ENCODE assay signal across 1 cellular context in genomic region chr20:31835554-31835953, GRCh38.
TF ChIP-seq lines count a peak whose summit lies in the region.

No MANE protein-coding gene starts in this region.

TF ChIP-seq in GM12891, 5 proteins besides CTCF, POLR2A, EP300 and RAD21:
- no peak for TF ChIP-seq PAX5 (IDR thresholded peaks at IDR 0.05; ENCODE audit: insufficient read depth, low read length, severe bottlenecking)
- TF ChIP-seq POU2F2 (IDR thresholded peaks at IDR 0.05; ENCODE audit: low read depth, low read length), result no peak
- no peak for TF ChIP-seq POLR2AphosphoS5 (IDR thresholded peaks at IDR 0.05; ENCODE audit: low read depth, low read length)
- TF ChIP-seq SPI1 (IDR thresholded peaks at IDR 0.05; ENCODE audit: low read depth, low read length), result no peak
- no peak for TF ChIP-seq TAF1 (IDR thresholded peaks at IDR 0.05; ENCODE audit: low read depth, low read length)
TF ChIP-seq in GM12891: peak in this region for 0.
